In the genomic region with DNA sequence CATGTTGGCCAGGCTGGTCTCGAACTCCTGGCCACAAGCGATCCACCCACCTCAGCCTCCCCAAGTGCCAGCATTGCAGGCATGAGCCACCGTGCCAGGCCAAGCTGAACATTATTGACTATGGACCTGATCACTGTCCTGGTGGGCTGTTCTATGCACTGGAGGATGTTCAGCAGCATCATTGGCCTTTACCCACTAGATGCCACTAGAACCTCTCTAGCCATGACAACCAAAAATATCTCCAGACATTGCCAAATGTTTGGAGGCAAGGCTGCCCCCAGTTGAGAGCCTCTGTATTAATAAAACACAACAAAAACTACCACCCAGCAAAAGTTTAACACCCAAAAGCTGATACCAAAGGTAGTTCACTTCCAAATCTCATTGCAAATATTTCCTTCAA, we compare ENCODE assay signal across 20 cellular contexts.
"Had no signal": no experiment of that assay in that cellular context is flagged by ENCODE, and none has a peak within 500 bp of the region (broad histone marks: within the 10 kb centered on the region; RNA-seq: fewer than 3 reads in every experiment).

No MANE protein-coding gene starts in this region.

- H3K36me3 ChIP-seq: ascending aorta, cardiac muscle cell, suprapubic skin had no signal

- H3K4me1 Mint-ChIP-seq: activated T-helper 17 cell treated with anti-CD3 and anti-CD28 coated beads, Interleukin-2, amount 50 U/mL, for 72 hours; naive B cell had no signal

- H3K9me3 ChIP-seq: ascending aorta, suprapubic skin had no signal

- H3K4me3 ChIP-seq: ascending aorta, cardiac muscle cell, lung, skin epidermis, suprapubic skin had no signal

- H3K9me3 Mint-ChIP-seq: activated naive CD4-positive, alpha-beta T cell treated with anti-CD3 and anti-CD28 coated beads, Interleukin-2, amount 10 ng/mL, durations not matched to agents 7 days and 5 days; activated T-helper 17 cell treated with anti-CD3 and anti-CD28 coated beads, Interleukin-2, amount 50 U/mL, for 72 hours; T-cell had no signal

- H3K4me1 ChIP-seq: ascending aorta, suprapubic skin had no signal

- ATAC-seq: activated T-helper 17 cell treated with anti-CD3 and anti-CD28 coated beads, Interleukin-2, amount 50 U/mL, for 72 hours; esophagus mucosa; T-cell had no signal

- H3K27me3 Mint-ChIP-seq: activated T-helper 17 cell treated with anti-CD3 and anti-CD28 coated beads, Interleukin-2, amount 50 U/mL, for 72 hours; T-cell had no signal

- DNase-seq: activated CD4-positive, alpha-beta T cell treated with anti-CD3 and anti-CD28 coated beads for 1 hour; activated CD4-positive, alpha-beta T cell treated with anti-CD3 and anti-CD28 coated beads, Interleukin-2, amount 50 U/mL, for 4 hours; activated naive CD4-positive, alpha-beta T cell treated with anti-CD3 and anti-CD28 coated beads, Interleukin-2, amount 10 ng/mL, durations not matched to agents 7 days and 5 days; activated T-cell treated with anti-CD3 and anti-CD28 coated beads for 4 hours; midbrain; naive B cell; posterior cingulate gyrus; stimulated activated CD4-positive, alpha-beta T cell treated with anti-CD3 and anti-CD28 coated beads, Interleukin-15, amount 100 ng/mL, for 24 hours; stimulated activated CD4-positive, alpha-beta T cell treated with anti-CD3 and anti-CD28 coated beads, Interleukin-4, amount 100 ng/mL, for 1 hour; stimulated activated naive CD4-positive, alpha-beta T cell; T-cell; T-helper 9 cell; trophoblast cell had no signal

- H3K27ac Mint-ChIP-seq: activated naive CD4-positive, alpha-beta T cell treated with anti-CD3 and anti-CD28 coated beads, Interleukin-2, amount 10 ng/mL, durations not matched to agents 7 days and 5 days; activated T-helper 17 cell treated with anti-CD3 and anti-CD28 coated beads, Interleukin-2, amount 50 U/mL, for 72 hours; T-cell had no signal

- H3K36me3 Mint-ChIP-seq: activated naive CD4-positive, alpha-beta T cell treated with anti-CD3 and anti-CD28 coated beads, Interleukin-2, amount 10 ng/mL, durations not matched to agents 7 days and 5 days; naive B cell; T-cell had no signal

- H3K27me3 ChIP-seq: ascending aorta, cardiac muscle cell, suprapubic skin had no signal

- H3K27ac ChIP-seq: ascending aorta, cardiac muscle cell, skin epidermis, suprapubic skin had no signal

- H3K4me3 Mint-ChIP-seq: activated naive CD4-positive, alpha-beta T cell treated with anti-CD3 and anti-CD28 coated beads, Interleukin-2, amount 10 ng/mL, durations not matched to agents 7 days and 5 days; activated T-helper 17 cell treated with anti-CD3 and anti-CD28 coated beads, Interleukin-2, amount 50 U/mL, for 72 hours; naive B cell; T-cell had no signal
